In genomic region chrX:153946910-153947769, GRCh38 we compare ENCODE assay signal across 8 cellular contexts. TPM values are rescaled to one million over a fixed set of nuclear protein-coding genes. Genes with fewer than 3 reads are reported as not detected.
DNase-seq lines count a peak whose midpoint lies in the region; ATAC-seq and TF ChIP-seq lines count a peak whose summit lies in the region.

No MANE protein-coding gene starts in this region.

- H3K4me1 ChIP-seq in thyroid gland: peaks cover 0 to 4% of the 10 kb centered on the region in 2 donors

- WGBS in thyroid gland, 2 donors: 36 to 60% methylated on average over 12 to 14 of the region's 23 CpGs

- DNase-seq in COLO829 (ENCODE audit: low spot score): peak; percentile 60
- peak; percentile 10 for DNase-seq in OCI-M2 (lab: John Stamatoyannopoulos, UW; ENCODE audit: unreplicated experiment)
- peak; percentile 89 for DNase-seq in activated T-cell treated with anti-CD3 and anti-CD28 coated beads, Interleukin-2, amount 50 U/mL, for 48 hours
- peak; percentile 43 for DNase-seq in natural killer cell
- peak; percentile 46 to 50 for DNase-seq in thyroid gland

- H3K27ac Mint-ChIP-seq in natural killer cell: peak overlapping the region; percentile 73 to 93

- no peaks in the 10 kb centered on the region for H3K36me3 Mint-ChIP-seq in natural killer cell

- H3K27me3 Mint-ChIP-seq in natural killer cell (ENCODE audit: low read depth in 2 of 2): no peaks in the 10 kb centered on the region

- no peaks in the 10 kb centered on the region for H3K27me3 ChIP-seq in thyroid gland

- no peaks in the 10 kb centered on the region for H3K9me3 Mint-ChIP-seq in natural killer cell

- H3K4me3 ChIP-seq in thyroid gland (replicated peaks in 1 of 3): no peak overlapping the region

- ATAC-seq in GM21529 (IDR thresholded peaks at IDR 0.05; ENCODE audit: unreplicated experiment) (peak; percentile 84), esophagus mucosa (peak; percentile 78), natural killer cell (peak; percentile 74 to 86 (median 74))

- no peak for TF ChIP-seq POLR2A in thyroid gland (IDR thresholded peaks at IDR 0.05)

- intact Hi-C loops in natural killer cell (cut with micrococcal nuclease) (loop anchor here (1.0 kb wide), 1 partner anchor 23 kb away; no protein-coding TSS in a partner anchor), thyroid gland (cut with DNase I) (no loop called here)

- H3K9me3 ChIP-seq in KOPT-K1 (ENCODE audit: insufficient read depth, low read length, poor library complexity, severe bottlenecking) (no peaks in the 10 kb centered on the region), thyroid gland (no peaks in the 10 kb centered on the region)

- peaks cover 11 to 25% of the 10 kb centered on the region in 2 donors for H3K4me1 Mint-ChIP-seq in natural killer cell

- TF ChIP-seq CTCF in natural killer cell (IDR thresholded peaks at IDR 0.05) (peak; percentile 65), thyroid gland (IDR thresholded peaks at IDR 0.05) (peak in 5 of 6 experiments; percentile 10 to 57 (median 55))

- peaks cover 60% of the 10 kb centered on the region for H3K36me3 ChIP-seq in KOPT-K1 (ENCODE audit: insufficient read depth, low read length)
- peaks cover 29 to 30% of the 10 kb centered on the region in 2 donors for H3K36me3 ChIP-seq in thyroid gland

- H3K27ac ChIP-seq in KOPT-K1 (ENCODE audit: low read depth, low read length, poor library complexity, severe bottlenecking) (peak overlapping the region; percentile 61), thyroid gland (peak overlapping the region in 1 of 3 donors; percentile 33)

- peak overlapping the region; percentile 65 for H3K4me3 Mint-ChIP-seq in natural killer cell

RNA-seq across cellular contexts. Expression of gene RENBP, which starts 2.7 kb away (rescaled TPM):
- total RNA-seq in esophagus mucosa: 0.52 TPM
- total RNA-seq in natural killer cell: 10 to 100 TPM; 14.3 to 17.1 (median 15.2) TPM
- total RNA-seq in thyroid gland: 10 to 100 TPM in 1 of 4 donors, 1 to 10 TPM in 3; 3.6 to 16.5 (median 4.4) TPM

RNA-seq across cellular contexts. Expression of gene NAA10, which starts 12.3 kb away (rescaled TPM):
- 73.6 TPM for total RNA-seq in esophagus mucosa
- 10 to 100 TPM; 63.4 to 82.3 (median 73.1) TPM for total RNA-seq in natural killer cell
- total RNA-seq in thyroid gland: 10 to 100 TPM; 58.7 to 89.3 (median 69.7) TPM

RNA-seq across cellular contexts. Expression of gene ARHGAP4, which starts 21.1 kb away (rescaled TPM):
- 7.5 TPM for total RNA-seq in esophagus mucosa
- 100 to 1,000 TPM; 352 to 398 (median 384) TPM for total RNA-seq in natural killer cell
- total RNA-seq in thyroid gland: 10 to 100 TPM in 2 of 4 donors, 1 to 10 TPM in 2; 6.5 to 37.0 (median 12.2) TPM

RNA-seq across cellular contexts. Expression of gene HCFC1, which starts 24.5 kb away (rescaled TPM):
- total RNA-seq in esophagus mucosa (33.0 TPM), natural killer cell (10 to 100 TPM; 65.2 to 76.7 (median 67.5) TPM), thyroid gland (100 to 1,000 TPM in 1 of 4 donors, 10 to 100 TPM in 3; 23.5 to 119 (median 52.3) TPM)

RNA-seq across cellular contexts. Expression of gene TMEM187, which starts 25.4 kb away (rescaled TPM):
- total RNA-seq in esophagus mucosa (5.1 TPM), natural killer cell (1 to 10 TPM; 1.2 to 4.3 (median 1.4) TPM), thyroid gland (10 to 100 TPM in 1 of 4 donors, 1 to 10 TPM in 3; 3.8 to 10.7 (median 8.7) TPM)

Comparison
In these comparisons a context has a peak if more than half of its experiments do, and no peak if none do; other contexts are left out.
1. DNase-seq: peak in every context shown above with its lines; median percentile 89 in activated T-cell treated with anti-CD3 and anti-CD28 coated beads, Interleukin-2, amount 50 U/mL, for 48 hours; 60 in COLO829; 48 in thyroid gland; 43 in natural killer cell; 10 in OCI-M2.
2. RNA of gene ARHGAP4, which starts 21.1 kb away (total RNA-seq): 352 to 398 TPM in natural killer cell; 6.5 to 37.0 TPM in thyroid gland and 7.5 TPM in esophagus mucosa (single experiment); every median in the first group is over 4 times any median in the second.
3. Peak in every context shown above with its lines, with median percentiles within 50 percentile points of each other: ATAC-seq.